Comparison of ENCODE assay signal across 22 cellular contexts in the genomic region with DNA sequence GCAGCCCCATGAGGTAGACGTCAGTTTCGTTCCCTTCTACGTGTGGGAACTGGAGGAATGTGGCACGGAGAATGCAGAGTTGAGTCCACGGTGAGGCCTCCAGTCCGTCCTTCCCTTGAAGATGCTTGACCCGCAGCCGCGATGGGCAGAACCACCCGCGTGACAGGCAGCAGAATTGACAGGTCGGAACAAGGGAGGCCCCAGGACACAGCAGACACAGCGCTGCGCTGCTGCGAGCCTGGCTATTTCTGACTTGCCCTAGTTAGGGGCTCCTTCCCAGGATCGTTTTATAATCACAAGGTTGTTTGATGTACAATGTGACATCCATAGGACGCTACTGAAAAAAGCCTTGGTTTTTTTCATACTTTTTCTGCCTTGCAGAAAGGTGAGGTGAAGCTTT. TPM values are rescaled to one million over a fixed set of nuclear protein-coding genes. Genes with fewer than 3 reads are reported as not detected.
"Had no signal": no experiment of that assay in that cellular context is flagged by ENCODE, and none has a peak within 500 bp of the region (broad histone marks: within the 10 kb centered on the region; RNA-seq: fewer than 3 reads in every experiment).

No MANE protein-coding gene starts in this region.

- ATAC-seq: activated CD4-positive, alpha-beta T cell treated with anti-CD3 and anti-CD28 coated beads for 36 hours; activated T-cell treated with anti-CD3 and anti-CD28 coated beads, Interleukin-2, amount 50 U/mL, for 4 hours; WTC11 had no signal

- H3K4me3 ChIP-seq: breast epithelium, testis, uterus had no signal

- H3K27ac Mint-ChIP-seq: activated CD4-positive, alpha-beta T cell treated with anti-CD3 and anti-CD28 coated beads for 36 hours; activated naive CD8-positive, alpha-beta T cell; activated T-helper 2 cell treated with anti-CD3 and anti-CD28 coated beads, Interferon-gamma antibody, Interleukin-2, Interleukin-4, amounts not matched to agents 10 μg/mL and 5 μg/mL and 100 μg/mL, durations not matched to agents 14 hours and 24 hours and 36 hours; endodermal cell; WTC11 had no signal

- H3K27me3 Mint-ChIP-seq: activated naive CD8-positive, alpha-beta T cell had no signal

- H3K4me3 Mint-ChIP-seq: activated CD4-positive, alpha-beta T cell treated with anti-CD3 and anti-CD28 coated beads for 36 hours; activated naive CD8-positive, alpha-beta T cell; activated T-cell treated with anti-CD3 and anti-CD28 coated beads, Interleukin-2, amount 50 U/mL, for 4 hours; endodermal cell; WTC11 had no signal

- H3K4me1 ChIP-seq: breast epithelium, testis, uterus had no signal

- H3K4me1 Mint-ChIP-seq: endodermal cell, WTC11 had no signal

- H3K36me3 ChIP-seq: breast epithelium, uterus had no signal

- FAIRE-seq: astrocyte had no signal

- H3K9me3 Mint-ChIP-seq: activated T-cell treated with anti-CD3 and anti-CD28 coated beads, Interleukin-2, amount 50 U/mL, for 4 hours; activated T-helper 2 cell treated with anti-CD3 and anti-CD28 coated beads, Interferon-gamma antibody, Interleukin-2, Interleukin-4, amounts not matched to agents 10 μg/mL and 5 μg/mL and 100 μg/mL, durations not matched to agents 14 hours and 24 hours and 36 hours; endodermal cell; WTC11 had no signal

- H3K36me3 Mint-ChIP-seq: activated naive CD8-positive, alpha-beta T cell; WTC11 had no signal

- H3K9me3 ChIP-seq: breast epithelium, testis, uterus had no signal

- DNase-seq: activated CD4-positive, alpha-beta T cell treated with anti-CD3 and anti-CD28 coated beads for 36 hours; activated CD4-positive, alpha-beta T cell treated with anti-CD3 and anti-CD28 coated beads, Interleukin-2, amount 50 U/mL, for 48 hours; activated CD8-positive, alpha-beta memory T cell treated with anti-CD3 and anti-CD28 coated beads, Interleukin-2, amount 50 U/mL, for 48 hours; activated naive CD4-positive, alpha-beta T cell; activated T-cell treated with anti-CD3 and anti-CD28 coated beads, Interleukin-2, amount 50 U/mL, for 4 hours; cerebellar nuclear complex; cortex of kidney; endodermal cell; occipital lobe; stimulated activated CD4-positive, alpha-beta T cell treated with anti-CD3 and anti-CD28 coated beads, Interleukin-2, amount 100 ng/mL, for 48 hours; stimulated activated naive CD4-positive, alpha-beta T cell; T-helper 1 cell; T-helper 9 cell; testis; trophoblast cell; uterus had no signal

- H3K27ac ChIP-seq: breast epithelium, testis, uterus had no signal

- H3K27me3 ChIP-seq: breast epithelium, testis, uterus had no signal

RNA-seq across cellular contexts. Expression of a gene that starts 44.1 kb away (rescaled TPM):
- total RNA-seq: activated CD4-positive, alpha-beta T cell treated with anti-CD3 and anti-CD28 coated beads for 36 hours; activated CD8-positive, alpha-beta memory T cell treated with anti-CD3 and anti-CD28 coated beads for 36 hours; activated T-helper 2 cell treated with anti-CD3 and anti-CD28 coated beads, Interferon-gamma antibody, Interleukin-2, Interleukin-4, amounts not matched to agents 10 μg/mL and 5 μg/mL and 100 μg/mL, durations not matched to agents 14 hours and 24 hours and 36 hours; occipital lobe had no signal
